ENCODE assay signal across 42 cellular contexts in the genomic region with DNA sequence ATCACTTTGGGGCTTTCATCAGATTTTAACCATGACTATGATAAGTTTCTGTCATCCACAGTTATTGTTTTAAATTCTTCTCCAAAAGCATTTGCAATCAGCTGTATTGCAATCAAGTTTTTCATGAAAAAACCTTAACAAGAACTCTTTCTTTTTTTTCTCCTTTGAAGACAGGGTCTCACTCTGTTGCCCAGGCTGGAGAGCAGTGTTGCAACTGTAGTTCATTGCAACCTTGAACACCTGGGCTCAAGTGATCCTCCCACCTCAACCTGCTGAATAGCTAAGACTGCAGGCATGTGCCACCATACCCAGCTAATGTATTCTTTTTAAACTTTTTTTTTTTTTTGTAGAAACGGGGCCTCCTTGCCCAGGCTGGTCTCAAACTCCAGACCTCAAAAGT. TPM values are rescaled to one million over a fixed set of nuclear protein-coding genes. Genes with fewer than 3 reads are reported as not detected.
"Had no signal": no experiment of that assay in that cellular context is flagged by ENCODE, and none has a peak within 500 bp of the region (broad histone marks: within the 10 kb centered on the region; RNA-seq: fewer than 3 reads in every experiment).

No MANE protein-coding gene starts in this region.

- ATAC-seq: activated naive CD4-positive, alpha-beta T cell treated with anti-CD3 and anti-CD28 coated beads, Interleukin-2, amount 50 U/mL, for 72 hours; activated naive CD8-positive, alpha-beta T cell treated with anti-CD3 and anti-CD28 coated beads, Interleukin-2, amount 50 U/mL, for 24 hours; activated T-cell treated with anti-CD3 and anti-CD28 coated beads, Interleukin-2, amount 50 U/mL, for 4 hours; activated T-cell treated with anti-CD3 and anti-CD28 coated beads, Interleukin-2, amount 50 U/mL, for 72 hours; activated T-helper 17 cell treated with anti-CD3 and anti-CD28 coated beads, Interleukin-2, amount 50 U/mL, for 72 hours; body of pancreas had no signal

- FAIRE-seq: astrocyte, bronchial epithelial cell had no signal

- H3K27me3 Mint-ChIP-seq: activated naive CD4-positive, alpha-beta T cell treated with anti-CD3 and anti-CD28 coated beads, Interleukin-2, amount 10 ng/mL, durations not matched to agents 7 days and 5 days; activated naive CD4-positive, alpha-beta T cell treated with anti-CD3 and anti-CD28 coated beads, Interleukin-2, amount 50 U/mL, for 24 hours; activated naive CD8-positive, alpha-beta T cell; activated naive CD8-positive, alpha-beta T cell treated with anti-CD3 and anti-CD28 coated beads for 36 hours; activated naive CD8-positive, alpha-beta T cell treated with anti-CD3 and anti-CD28 coated beads, Interleukin-2, amount 10 ng/mL, durations not matched to agents 7 days and 5 days; activated naive CD8-positive, alpha-beta T cell treated with anti-CD3 and anti-CD28 coated beads, Interleukin-2, amount 50 U/mL, for 24 hours; activated T-cell treated with anti-CD3 and anti-CD28 coated beads, Interleukin-2, amount 50 U/mL, for 24 hours; activated T-helper 17 cell treated with anti-CD3 and anti-CD28 coated beads, Interleukin-2, amount 50 U/mL, for 72 hours; brain; central memory CD8-positive, alpha-beta T cell had no signal

- H3K27me3 ChIP-seq: adrenal gland, ascending aorta, body of pancreas, brain microvascular endothelial cell, breast epithelium, cardiac muscle cell had no signal

- H3K4me3 Mint-ChIP-seq: activated naive CD4-positive, alpha-beta T cell treated with anti-CD3 and anti-CD28 coated beads for 36 hours; activated naive CD4-positive, alpha-beta T cell treated with anti-CD3 and anti-CD28 coated beads, Interleukin-2, amount 10 ng/mL, durations not matched to agents 7 days and 5 days; activated naive CD4-positive, alpha-beta T cell treated with anti-CD3 and anti-CD28 coated beads, Interleukin-2, amount 50 U/mL, for 24 hours; activated naive CD8-positive, alpha-beta T cell; activated naive CD8-positive, alpha-beta T cell treated with anti-CD3 and anti-CD28 coated beads for 36 hours; activated naive CD8-positive, alpha-beta T cell treated with anti-CD3 and anti-CD28 coated beads, Interleukin-2, amount 10 ng/mL, durations not matched to agents 7 days and 5 days; activated naive CD8-positive, alpha-beta T cell treated with anti-CD3 and anti-CD28 coated beads, Interleukin-2, amount 50 U/mL, for 24 hours; activated T-cell treated with anti-CD3 and anti-CD28 coated beads, Interleukin-2, amount 50 U/mL, for 24 hours; activated T-cell treated with anti-CD3 and anti-CD28 coated beads, Interleukin-2, amount 50 U/mL, for 4 hours; activated T-cell treated with anti-CD3 and anti-CD28 coated beads, Interleukin-2, amount 50 U/mL, for 72 hours; activated T-helper 1 cell treated with anti-CD3 and anti-CD28 coated beads, Interleukin-12 subunit alpha, Interleukin-12 subunit beta, Interleukin-2, Interleukin-4 antibody, amounts not matched to agents 30 ng/mL and 10 ng/mL and 1 ng/mL, durations not matched to agents 14 hours and 24 hours and 36 hours; activated T-helper 17 cell treated with anti-CD3 and anti-CD28 coated beads, Interleukin-2, amount 50 U/mL, for 72 hours; brain; central memory CD8-positive, alpha-beta T cell had no signal

- DNase-seq: activated effector memory CD4-positive, alpha-beta T cell treated with anti-CD3 and anti-CD28 coated beads, Interleukin-2, amount 50 U/mL, for 16 hours; activated effector memory CD4-positive, alpha-beta T cell treated with Interleukin-2 at 50 U/mL for 16 hours; activated gamma-delta T cell; activated gamma-delta T cell treated with Interleukin-2 at 50 U/mL for 16 hours; activated naive CD4-positive, alpha-beta T cell; activated naive CD4-positive, alpha-beta T cell treated with anti-CD3 and anti-CD28 coated beads for 36 hours; activated naive CD4-positive, alpha-beta T cell treated with anti-CD3 and anti-CD28 coated beads, Interleukin-2, amount 10 ng/mL, durations not matched to agents 7 days and 5 days; activated naive CD4-positive, alpha-beta T cell treated with anti-CD3 and anti-CD28 coated beads, Interleukin-2, amount 50 U/mL, for 16 hours; activated naive CD4-positive, alpha-beta T cell treated with Interleukin-2 at 50 U/mL for 16 hours; activated naive CD8-positive, alpha-beta T cell treated with anti-CD3 and anti-CD28 coated beads for 36 hours; activated naive CD8-positive, alpha-beta T cell treated with anti-CD3 and anti-CD28 coated beads, Interleukin-2, amount 10 ng/mL, durations not matched to agents 7 days and 5 days; activated naive CD8-positive, alpha-beta T cell treated with anti-CD3 and anti-CD28 coated beads, Interleukin-2, amount 50 U/mL, for 24 hours; activated T-cell treated with anti-CD3 and anti-CD28 coated beads, Interleukin-2, amount 50 U/mL, for 1 hour; activated T-cell treated with anti-CD3 and anti-CD28 coated beads, Interleukin-2, amount 50 U/mL, for 24 hours; activated T-cell treated with anti-CD3 and anti-CD28 coated beads, Interleukin-2, amount 50 U/mL, for 4 hours; activated T-cell treated with anti-CD3 and anti-CD28 coated beads, Interleukin-2, amount 50 U/mL, for 48 hours; activated T-cell treated with anti-CD3 and anti-CD28 coated beads, Interleukin-2, amount 50 U/mL, for 72 hours; adrenal gland; amniotic stem cell; amygdala; anterior cingulate cortex; aorta; body of pancreas; brain microvascular endothelial cell; caudate nucleus; central memory CD4-positive, alpha-beta T cell; cerebellar nuclear complex had no signal

- H3K4me3 ChIP-seq: adrenal gland, ascending aorta, body of pancreas, breast epithelium, cardiac muscle cell had no signal

- H3K27ac Mint-ChIP-seq: activated naive CD4-positive, alpha-beta T cell treated with anti-CD3 and anti-CD28 coated beads for 36 hours; activated naive CD4-positive, alpha-beta T cell treated with anti-CD3 and anti-CD28 coated beads, Interleukin-2, amount 10 ng/mL, durations not matched to agents 7 days and 5 days; activated naive CD4-positive, alpha-beta T cell treated with anti-CD3 and anti-CD28 coated beads, Interleukin-2, amount 50 U/mL, for 24 hours; activated naive CD4-positive, alpha-beta T cell treated with anti-CD3 and anti-CD28 coated beads, Interleukin-2, amount 50 U/mL, for 72 hours; activated naive CD8-positive, alpha-beta T cell; activated naive CD8-positive, alpha-beta T cell treated with anti-CD3 and anti-CD28 coated beads for 36 hours; activated naive CD8-positive, alpha-beta T cell treated with anti-CD3 and anti-CD28 coated beads, Interleukin-2, amount 10 ng/mL, durations not matched to agents 7 days and 5 days; activated naive CD8-positive, alpha-beta T cell treated with anti-CD3 and anti-CD28 coated beads, Interleukin-2, amount 50 U/mL, for 24 hours; activated T-cell treated with anti-CD3 and anti-CD28 coated beads, Interleukin-2, amount 50 U/mL, for 24 hours; activated T-cell treated with anti-CD3 and anti-CD28 coated beads, Interleukin-2, amount 50 U/mL, for 72 hours; activated T-helper 1 cell treated with anti-CD3 and anti-CD28 coated beads, Interleukin-12 subunit alpha, Interleukin-12 subunit beta, Interleukin-2, Interleukin-4 antibody, amounts not matched to agents 30 ng/mL and 10 ng/mL and 1 ng/mL, durations not matched to agents 14 hours and 24 hours and 36 hours; activated T-helper 17 cell treated with anti-CD3 and anti-CD28 coated beads, Interleukin-2, amount 50 U/mL, for 72 hours; activated T-helper 2 cell treated with anti-CD3 and anti-CD28 coated beads, Interferon-gamma antibody, Interleukin-2, Interleukin-4, amounts not matched to agents 10 μg/mL and 5 μg/mL and 100 μg/mL, durations not matched to agents 14 hours and 24 hours and 36 hours; brain had no signal

- H3K4me1 Mint-ChIP-seq: activated naive CD4-positive, alpha-beta T cell treated with anti-CD3 and anti-CD28 coated beads, Interleukin-2, amount 50 U/mL, for 24 hours; activated naive CD8-positive, alpha-beta T cell treated with anti-CD3 and anti-CD28 coated beads, Interleukin-2, amount 50 U/mL, for 24 hours; activated T-helper 17 cell treated with anti-CD3 and anti-CD28 coated beads, Interleukin-2, amount 50 U/mL, for 72 hours; brain; central memory CD8-positive, alpha-beta T cell had no signal

- H3K9me3 ChIP-seq: adrenal gland had no signal

- H3K4me1 ChIP-seq: adrenal gland, ascending aorta, body of pancreas, breast epithelium had no signal

- H3K36me3 ChIP-seq: adrenal gland, brain microvascular endothelial cell, breast epithelium had no signal

- H3K27ac ChIP-seq: adrenal gland, ascending aorta, body of pancreas, brain microvascular endothelial cell, breast epithelium, cardiac muscle cell had no signal

RNA-seq across cellular contexts. Expression of a gene that starts 45.5 kb away (rescaled TPM):
- total RNA-seq: activated naive CD4-positive, alpha-beta T cell treated with anti-CD3 and anti-CD28 coated beads for 36 hours; activated naive CD8-positive, alpha-beta T cell treated with anti-CD3 and anti-CD28 coated beads for 36 hours; activated T-cell treated with anti-CD3 and anti-CD28 coated beads, Interleukin-2, amount 50 U/mL, for 4 hours; ascending aorta; cardiac septum; chondrocyte had no signal
- polyA plus RNA-seq: aorta had no signal
